In genomic region chr14:61147898-61148549, GRCh38 we compare ENCODE assay signal across 9 cellular contexts.
DNase-seq lines count a peak whose midpoint lies in the region; ATAC-seq and TF ChIP-seq lines count a peak whose summit lies in the region.
"Had no signal": no experiment of that assay in that cellular context is flagged by ENCODE, and none has a peak within 500 bp of the region (broad histone marks: within the 10 kb centered on the region; RNA-seq: fewer than 3 reads in every experiment).

No MANE protein-coding gene starts in this region.

- H3K4me3 ChIP-seq in osteoblast (ENCODE audit: insufficient read depth, low read length), result no peak overlapping the region

- H3K27me3 ChIP-seq in osteoblast (ENCODE audit: insufficient read depth, low read length), result no peaks in the 10 kb centered on the region

- peak overlapping the region; percentile 20 for H3K4me2 ChIP-seq in osteoblast (ENCODE audit: insufficient read depth, low read length)

- peaks cover 50% of the 10 kb centered on the region for H3K4me1 ChIP-seq in osteoblast (ENCODE audit: insufficient read depth, low read length)

- no peak for ATAC-seq in HG03280 (IDR thresholded peaks at IDR 0.05; ENCODE audit: unreplicated experiment)
- no peak for ATAC-seq in HG03571 (IDR thresholded peaks at IDR 0.05; ENCODE audit: unreplicated experiment)

- no peaks in the 10 kb centered on the region for H3K79me2 ChIP-seq in osteoblast (ENCODE audit: insufficient read depth, low read length)

- H3K9me3 ChIP-seq in osteoblast (ENCODE audit: low read depth, low read length), result no peaks in the 10 kb centered on the region

- H4K20me1 ChIP-seq in osteoblast (ENCODE audit: insufficient read depth, low read length), result no peaks in the 10 kb centered on the region

- no peaks in the 10 kb centered on the region for H3K36me3 ChIP-seq in osteoblast (ENCODE audit: insufficient read depth, low read length)

- H2AFZ ChIP-seq in osteoblast (ENCODE audit: low read length), result peak overlapping the region; percentile 74

- no peak for TF ChIP-seq CTCF in osteoblast (IDR thresholded peaks at IDR 0.05; ENCODE audit: extremely low read depth, low read depth, low read length)

- H3K27ac ChIP-seq in osteoblast (ENCODE audit: low read depth, low read length), result peak overlapping the region; percentile 66

- DNase-seq in Daoy (ENCODE audit: low read depth) (peak; percentile 95), amniotic stem cell (lab: John Stamatoyannopoulos, UW) (peak; percentile 78), globus pallidus (ENCODE audit: low spot score) (peak; percentile 68), osteoblast (ENCODE audit: insufficient read length, low spot score, missing footprints) (peak; percentile 39), NCI-H1417 treated with DMSO at 0.1 percent for 48 hours (lab: John Stamatoyannopoulos, UW) (no peak), NCI-H1694 treated with DMSO at 0.1 percent for 48 hours (lab: John Stamatoyannopoulos, UW) (no peak)
- DNase-seq: NCI-H774 had no signal

Comparison
In these comparisons a context has a peak if more than half of its experiments do, and no peak if none do; other contexts are left out.
1. DNase-seq: peak in Daoy (single experiment), amniotic stem cell (single experiment), globus pallidus (single experiment) and osteoblast (single experiment); none in NCI-H1417 treated with DMSO at 0.1 percent for 48 hours (single experiment) and NCI-H1694 treated with DMSO at 0.1 percent for 48 hours (single experiment).